Comparison of ENCODE assay signal across 1 cellular context in genomic region chr1:11569551-11569950, GRCh38.
TF ChIP-seq lines count a peak whose summit lies in the region.

No MANE protein-coding gene starts in this region.

TF ChIP-seq in SK-N-SH, 30 proteins besides CTCF, POLR2A, EP300 and RAD21 (continued from another document):
- TF ChIP-seq REST (IDR thresholded peaks at IDR 0.05; ENCODE audit: low read depth, low read length) (no peak), GABPA (IDR thresholded peaks at IDR 0.05; ENCODE audit: low read depth) (no peak), GATA2 (CRISPR knock-in tag; IDR thresholded peaks at IDR 0.05) (no peak), USF1 (IDR thresholded peaks at IDR 0.05; ENCODE audit: borderline replicate concordance, low read depth) (no peak), TCF12 (IDR thresholded peaks at IDR 0.05) (no peak), IRF3 (IDR thresholded peaks at IDR 0.05; ENCODE audit: low read depth, low read length) (no peak), ZBTB33 (IDR thresholded peaks at IDR 0.05; ENCODE audit: borderline replicate concordance, low read depth) (no peak), NFIC (IDR thresholded peaks at IDR 0.05; ENCODE audit: borderline replicate concordance) (no peak), FOXM1 (IDR thresholded peaks at IDR 0.05; ENCODE audit: low read depth) (no peak), RCOR1 (IDR thresholded peaks at IDR 0.05; ENCODE audit: low read length) (no peak), SIN3A (IDR thresholded peaks at IDR 0.05; ENCODE audit: borderline replicate concordance, low read depth, low read length) (no peak), SMC3 (IDR thresholded peaks at IDR 0.05; ENCODE audit: low read depth, low read length) (no peak), RFX5 (IDR thresholded peaks at IDR 0.05; ENCODE audit: low read length) (no peak), MEF2A (IDR thresholded peaks at IDR 0.05; ENCODE audit: borderline replicate concordance, low read depth) (no peak)
TF ChIP-seq in SK-N-SH: peak in this region for 0.
